1 cellular context compared by ENCODE assay signal in genomic region chr16:15653227-15653626, GRCh38.
TF ChIP-seq lines count a peak whose summit lies in the region.

No MANE protein-coding gene starts in this region.

TF ChIP-seq in HEK293, 187 proteins besides CTCF, POLR2A, EP300 and RAD21 (continued from another document):
- 0 out of 2 replicates have a peak, but pooled peaks have one; percentile 62 for TF ChIP-seq KLF17 (tag by site-specific recombination; IDR thresholded peaks at IDR 0.05)
- no peak for TF ChIP-seq ZNF558 (tag by site-specific recombination; IDR thresholded peaks at IDR 0.05)
- TF ChIP-seq EGR2 (tag by site-specific recombination; IDR thresholded peaks at IDR 0.05; ENCODE audit: low read depth): no peak
- no peak for TF ChIP-seq ZNF148 (tag by site-specific recombination; IDR thresholded peaks at IDR 0.05; ENCODE audit: borderline replicate concordance)
- TF ChIP-seq ZNF837 (tag by site-specific recombination; IDR thresholded peaks at IDR 0.05): no peak
- TF ChIP-seq ZNF544 (tag by site-specific recombination; IDR thresholded peaks at IDR 0.05): no peak
- TF ChIP-seq TSHZ1 (tag by site-specific recombination; IDR thresholded peaks at IDR 0.05; ENCODE audit: borderline replicate concordance): 0 out of 2 replicates have a peak, but pooled peaks have one; percentile 16
- TF ChIP-seq WT1 (tag by site-specific recombination; IDR thresholded peaks at IDR 0.05): peak; percentile 32; the same call in 1 of the 2 replicates
- TF ChIP-seq ATF2 (tag by site-specific recombination; IDR thresholded peaks at IDR 0.05; ENCODE audit: low read depth): peak; percentile 53; the same call in 1 of the 2 replicates
- TF ChIP-seq ZNF132 (tag by site-specific recombination; IDR thresholded peaks at IDR 0.05; ENCODE audit: borderline replicate concordance): no peak
- TF ChIP-seq ZNF169 (tag by site-specific recombination; IDR thresholded peaks at IDR 0.05): no peak
- TF ChIP-seq OSR2 (tag by site-specific recombination; IDR thresholded peaks at IDR 0.05): peak; percentile 91
- no peak for TF ChIP-seq ZNF335 (tag by site-specific recombination; conservative IDR thresholded peaks at IDR 0.05)
- TF ChIP-seq IKZF3 (tag by site-specific recombination; IDR thresholded peaks at IDR 0.05): peak; percentile 70
- no peak for TF ChIP-seq ZNF830 (tag by site-specific recombination; IDR thresholded peaks at IDR 0.05; ENCODE audit: low read depth)
- no peak for TF ChIP-seq ZNF112 (tag by site-specific recombination; IDR thresholded peaks at IDR 0.05)
- no peak for TF ChIP-seq ZNF521 (tag by site-specific recombination; IDR thresholded peaks at IDR 0.05)
- no peak for TF ChIP-seq ZBTB48 (tag by site-specific recombination; IDR thresholded peaks at IDR 0.05)
- TF ChIP-seq ZIC2 (tag by site-specific recombination; IDR thresholded peaks at IDR 0.05): no peak
- no peak for TF ChIP-seq ZBTB11 (tag by site-specific recombination; conservative IDR thresholded peaks at IDR 0.05; ENCODE audit: low read depth)
- TF ChIP-seq ZNF670 (tag by site-specific recombination; IDR thresholded peaks at IDR 0.05; ENCODE audit: low read depth): no peak
- no peak for TF ChIP-seq ZNF202 (tag by site-specific recombination; IDR thresholded peaks at IDR 0.05; ENCODE audit: borderline replicate concordance)
- no peak for TF ChIP-seq ZNF513 (tag by site-specific recombination; IDR thresholded peaks at IDR 0.05)
- peak; percentile 83 for TF ChIP-seq ZEB2 (tag by site-specific recombination; IDR thresholded peaks at IDR 0.05)
- no peak for TF ChIP-seq SETDB1 (IDR thresholded peaks at IDR 0.05; ENCODE audit: insufficient read length, low read length)
- no peak for TF ChIP-seq ZNF701 (tag by site-specific recombination; IDR thresholded peaks at IDR 0.05)
- no peak for TF ChIP-seq GLIS2 (tag by site-specific recombination; IDR thresholded peaks at IDR 0.05)
- no peak for TF ChIP-seq ZNF223 (tag by site-specific recombination; IDR thresholded peaks at IDR 0.05)
- TF ChIP-seq MZF1 (tag by site-specific recombination; IDR thresholded peaks at IDR 0.05; ENCODE audit: borderline replicate concordance): peak; percentile 81
- peak; percentile 91 for TF ChIP-seq ZNF629 (tag by site-specific recombination; IDR thresholded peaks at IDR 0.05)
- no peak for TF ChIP-seq ZFP3 (tag by site-specific recombination; IDR thresholded peaks at IDR 0.05; ENCODE audit: low read depth)
- no peak for TF ChIP-seq ZBTB26 (tag by site-specific recombination; optimal IDR thresholded peaks at IDR 0.05)
- TF ChIP-seq ZNF624 (tag by site-specific recombination; IDR thresholded peaks at IDR 0.05): no peak
- no peak for TF ChIP-seq SCRT2 (tag by site-specific recombination; IDR thresholded peaks at IDR 0.05)
- no peak; the same call in 1 of the 2 replicates for TF ChIP-seq ZNF394 (tag by site-specific recombination; IDR thresholded peaks at IDR 0.05; ENCODE audit: borderline replicate concordance)
- TF ChIP-seq ZNF19 (tag by site-specific recombination; IDR thresholded peaks at IDR 0.05; ENCODE audit: low read depth): no peak
- no peak for TF ChIP-seq ZSCAN30 (tag by site-specific recombination; IDR thresholded peaks at IDR 0.05)
- TF ChIP-seq FEZF1 (tag by site-specific recombination; IDR thresholded peaks at IDR 0.05): peak; percentile 92
- TF ChIP-seq ZNF302 (tag by site-specific recombination; IDR thresholded peaks at IDR 0.05; ENCODE audit: low read depth): no peak
- no peak for TF ChIP-seq ZNF362 (tag by site-specific recombination; IDR thresholded peaks at IDR 0.05)
- TF ChIP-seq ZNF146 (tag by site-specific recombination; IDR thresholded peaks at IDR 0.05): 0 out of 2 replicates have a peak, but pooled peaks have one; percentile 12
- TF ChIP-seq YY2 (tag by site-specific recombination; IDR thresholded peaks at IDR 0.05): no peak
- no peak for TF ChIP-seq ZNF707 (tag by site-specific recombination; IDR thresholded peaks at IDR 0.05)
